ENCODE assay signal across 11 cellular contexts in the genomic region with DNA sequence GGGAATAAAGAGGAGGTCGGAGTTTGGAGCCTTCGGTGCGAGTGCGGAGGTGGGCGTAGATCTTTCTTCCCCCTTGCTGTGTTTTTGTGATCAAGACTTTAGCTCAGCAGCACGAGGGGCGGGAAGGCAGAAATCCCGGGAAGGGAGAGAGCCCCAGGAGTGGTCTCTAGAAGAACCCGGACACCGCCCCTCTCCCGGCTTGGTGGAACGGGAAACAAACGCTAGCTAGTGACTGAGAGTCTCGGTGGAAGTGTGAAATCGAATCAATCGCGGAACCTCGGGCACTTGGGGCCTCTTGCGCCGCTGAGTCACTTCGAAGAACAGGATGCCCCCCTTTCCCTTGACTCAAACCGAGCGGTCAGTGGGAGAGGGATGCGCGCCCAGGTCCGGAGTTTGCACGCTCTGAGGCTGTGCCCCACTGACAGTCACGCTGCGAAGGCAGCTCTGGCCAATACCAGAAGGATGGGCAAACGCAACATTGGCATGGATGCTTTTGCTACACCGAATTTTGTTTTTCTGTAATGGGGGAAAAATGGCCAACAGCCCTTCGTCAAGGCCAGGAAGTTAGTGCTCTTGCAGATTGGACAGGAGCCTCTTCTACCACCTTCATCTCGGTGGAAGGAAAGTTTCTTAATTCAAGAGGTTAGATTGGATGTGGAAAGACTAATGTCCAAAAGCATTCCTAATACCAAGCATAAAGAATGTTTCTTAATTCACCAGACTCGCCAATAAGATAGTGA. TPM values are rescaled to one million over a fixed set of nuclear protein-coding genes. Genes with fewer than 3 reads are reported as not detected.
DNase-seq lines count a peak whose midpoint lies in the region; ATAC-seq and TF ChIP-seq lines count a peak whose summit lies in the region.
"Had no signal": no experiment of that assay in that cellular context is flagged by ENCODE, and none has a peak within 500 bp of the region (broad histone marks: within the 10 kb centered on the region; RNA-seq: fewer than 3 reads in every experiment).

No MANE protein-coding gene starts in this region.

- H3F3A ChIP-seq in SK-N-SH (replicated peaks; ENCODE audit: insufficient read depth) = no peaks in the 10 kb centered on the region

- CTCF ChIA-PET in activated B cell treated with CpG ODN at 0.5 μM for 24 hours (lab: Charles Lee) (interaction anchor here (0.7 to 1.6 kb wide), 2 partner anchors 402 to 419 kb away, joined by 3 to 4 read pairs; no protein-coding TSS in a partner anchor), SK-N-SH (lab: Yijun Ruan, JAX) (interaction anchor here (0.7 to 1.3 kb wide), 2 partner anchors 34 to 154 kb away, joined by 3 to 6 read pairs; no protein-coding TSS in a partner anchor)

- H3K9me3 Mint-ChIP-seq in activated B cell treated with CpG ODN at 0.5 μM for 24 hours = no peaks in the 10 kb centered on the region
- H3K9me3 Mint-ChIP-seq in type B pancreatic cell = no peaks in the 10 kb centered on the region

- H2AFZ ChIP-seq in SK-N-SH (ENCODE audit: low read depth) = no peak overlapping the region

- no peaks in the 10 kb centered on the region; the same call in 1 of the 2 replicates for H3K36me3 ChIP-seq in iPS DF 6.9 (ENCODE audit: control insufficient read depth, insufficient read depth, low read length)
- no peaks in the 10 kb centered on the region for H3K36me3 ChIP-seq in SK-N-SH (replicated peaks in 1 of 2; ENCODE audit: control insufficient read depth in 1 of 2, insufficient read depth in 2 of 2, low read length in 1 of 2)
- H3K36me3 ChIP-seq: BE2C had no signal

- H3K27ac ChIP-seq in iPS DF 6.9 (ENCODE audit: low read length) = no peak overlapping the region
- H3K27ac ChIP-seq in SK-N-SH (ENCODE audit: low read depth in 2 of 2, low read length in 1 of 2) = no peak overlapping the region

- H3K9me3 ChIP-seq in iPS DF 6.9 (ENCODE audit: control insufficient read depth, insufficient read depth, low read length) = no peaks in the 10 kb centered on the region
- no peaks in the 10 kb centered on the region for H3K9me3 ChIP-seq in SK-N-SH

- H3K4me3 Mint-ChIP-seq in activated B cell treated with CpG ODN at 0.5 μM for 24 hours (peak overlapping the region; percentile 19), type B pancreatic cell (peak overlapping the region; percentile 78)

- ATAC-seq in Right ventricle myocardium inferior = no peak
- no peak for ATAC-seq in left cardiac atrium
- no peak for ATAC-seq in activated B cell treated with CpG ODN at 0.5 μM for 24 hours (ENCODE audit: low read depth)
- no peak for ATAC-seq in GM18519 (IDR thresholded peaks at IDR 0.05; ENCODE audit: low FRiP score, unreplicated experiment)
- ATAC-seq in GM21515 (IDR thresholded peaks at IDR 0.05; ENCODE audit: unreplicated experiment) = no peak

- TF ChIP-seq EP300 in SK-N-SH (IDR thresholded peaks at IDR 0.05; ENCODE audit: borderline replicate concordance in 1 of 2, low read depth in 1 of 2, low read length in 1 of 2) = no peak

- H3K4me2 ChIP-seq in SK-N-SH = no peak overlapping the region

- peak; percentile 44 for DNase-seq in Right ventricle myocardium inferior (ENCODE audit: missing footprints)
- no peak for DNase-seq in left cardiac atrium
- no peak for DNase-seq in activated B cell treated with CpG ODN at 0.5 μM for 24 hours
- DNase-seq in iPS DF 6.9 (ENCODE audit: low read depth, low spot score) = no peak
- no peak for DNase-seq in type B pancreatic cell (ENCODE audit: extremely low spot score, unreplicated experiment)
- DNase-seq in SK-N-SH = no peak
- DNase-seq: BE2C, MV-4-11, SW 1271 had no signal

- H3K4me1 Mint-ChIP-seq in activated B cell treated with CpG ODN at 0.5 μM for 24 hours = peaks cover 50% of the 10 kb centered on the region
- H3K4me1 Mint-ChIP-seq in type B pancreatic cell (ENCODE audit: unreplicated experiment) = peaks cover 6% of the 10 kb centered on the region

- H3K27ac Mint-ChIP-seq in activated B cell treated with CpG ODN at 0.5 μM for 24 hours (no peak overlapping the region), type B pancreatic cell (peak overlapping the region; percentile 59)

- H3K79me2 ChIP-seq in SK-N-SH (ENCODE audit: insufficient read depth) = no peaks in the 10 kb centered on the region

- TF ChIP-seq CTCF in activated B cell treated with CpG ODN at 0.5 μM for 24 hours (IDR thresholded peaks at IDR 0.05) (no peak), type B pancreatic cell (conservative IDR thresholded peaks at IDR 0.05) (no peak), SK-N-SH (IDR thresholded peaks at IDR 0.05) (no peak)

- H4K20me1 ChIP-seq in SK-N-SH (ENCODE audit: insufficient read depth) = no peaks in the 10 kb centered on the region

- intact Hi-C loops in Right ventricle myocardium inferior (cut with DNase I) (no loop called here), left cardiac atrium (cut with DNase I) (no loop called here), activated B cell treated with CpG ODN at 0.5 μM for 24 hours (cut with micrococcal nuclease) (loop anchor here (5.0 kb wide), 2 partner anchors 146 to 611 kb away; a partner anchor contains a TSS)

- H3K9me2 ChIP-seq in SK-N-SH = no peaks in the 10 kb centered on the region

- no CpG with 5 or more reads among the region's 34 CpGs for WGBS in iPS DF 6.9 (ENCODE audit: insufficient coverage, insufficient read length)
- 6% methylated on average over 23 of the region's 34 CpGs for WGBS in SK-N-SH (ENCODE audit: low lambda C conversion rate)

- peaks cover 69% of the 10 kb centered on the region for H3K27me3 Mint-ChIP-seq in activated B cell treated with CpG ODN at 0.5 μM for 24 hours
- peaks cover 99% of the 10 kb centered on the region for H3K27me3 Mint-ChIP-seq in type B pancreatic cell

- H3K36me3 Mint-ChIP-seq in activated B cell treated with CpG ODN at 0.5 μM for 24 hours (ENCODE audit: low read depth) (no peaks in the 10 kb centered on the region), type B pancreatic cell (peaks cover 3% of the 10 kb centered on the region)

- no peak for TF ChIP-seq RAD21 in SK-N-SH (IDR thresholded peaks at IDR 0.05; ENCODE audit: low read length)

- POLR2A ChIA-PET in activated B cell treated with CpG ODN at 0.5 μM for 24 hours (lab: Charles Lee) (no interaction called here), SK-N-SH (lab: Yijun Ruan, JAX) (no interaction called here)

- peak overlapping the region; percentile 33; the same call in 1 of the 2 replicates for H3K4me3 ChIP-seq in iPS DF 6.9 (ENCODE audit: low read length)
- H3K4me3 ChIP-seq in SK-N-SH (ENCODE audit: low read depth in 2 of 2, low read length in 1 of 2) = no peak overlapping the region

- no peak overlapping the region for H3K9ac ChIP-seq in SK-N-SH

- H3K4me1 ChIP-seq in iPS DF 6.9 (ENCODE audit: control insufficient read depth, insufficient read depth, low read length) (peaks cover 9% of the 10 kb centered on the region), SK-N-SH (ENCODE audit: control insufficient read depth in 1 of 2, insufficient read depth in 2 of 2, low read depth in 1 of 2, low read length in 1 of 2) (no peaks in the 10 kb centered on the region)
- H3K4me1 ChIP-seq: BE2C had no signal

- peaks cover 69% of the 10 kb centered on the region for H3K27me3 ChIP-seq in iPS DF 6.9 (ENCODE audit: control insufficient read depth, insufficient read depth, low read length)
- H3K27me3 ChIP-seq in SK-N-SH (ENCODE audit: insufficient read depth) = peaks cover 61% of the 10 kb centered on the region

TF ChIP-seq in SK-N-SH, 30 proteins besides CTCF, POLR2A, EP300 and RAD21 (continues in another document):
- TF ChIP-seq FOSL2 (IDR thresholded peaks at IDR 0.05; ENCODE audit: borderline replicate concordance, low read depth) (no peak), RCOR1 (IDR thresholded peaks at IDR 0.05; ENCODE audit: low read length) (no peak), TCF12 (IDR thresholded peaks at IDR 0.05) (no peak), ELF1 (IDR thresholded peaks at IDR 0.05) (no peak), GATA2 (CRISPR knock-in tag; IDR thresholded peaks at IDR 0.05) (no peak), CHD2 (IDR thresholded peaks at IDR 0.05; ENCODE audit: low read length, partially characterized antibody) (no peak), RXRA (IDR thresholded peaks at IDR 0.05; ENCODE audit: borderline replicate concordance, low read depth) (no peak), TEAD4 (IDR thresholded peaks at IDR 0.05; ENCODE audit: borderline replicate concordance, insufficient read depth) (no peak), TAF1 (IDR thresholded peaks at IDR 0.05; ENCODE audit: borderline replicate concordance, low read depth, low read length) (no peak), SMC3 (IDR thresholded peaks at IDR 0.05; ENCODE audit: low read depth, low read length) (no peak), NRF1 (IDR thresholded peaks at IDR 0.05; ENCODE audit: low read depth, low read length) (no peak), MXI1 (IDR thresholded peaks at IDR 0.05; ENCODE audit: low read depth, low read length) (no peak)
- TF ChIP-seq, protein P1, sequence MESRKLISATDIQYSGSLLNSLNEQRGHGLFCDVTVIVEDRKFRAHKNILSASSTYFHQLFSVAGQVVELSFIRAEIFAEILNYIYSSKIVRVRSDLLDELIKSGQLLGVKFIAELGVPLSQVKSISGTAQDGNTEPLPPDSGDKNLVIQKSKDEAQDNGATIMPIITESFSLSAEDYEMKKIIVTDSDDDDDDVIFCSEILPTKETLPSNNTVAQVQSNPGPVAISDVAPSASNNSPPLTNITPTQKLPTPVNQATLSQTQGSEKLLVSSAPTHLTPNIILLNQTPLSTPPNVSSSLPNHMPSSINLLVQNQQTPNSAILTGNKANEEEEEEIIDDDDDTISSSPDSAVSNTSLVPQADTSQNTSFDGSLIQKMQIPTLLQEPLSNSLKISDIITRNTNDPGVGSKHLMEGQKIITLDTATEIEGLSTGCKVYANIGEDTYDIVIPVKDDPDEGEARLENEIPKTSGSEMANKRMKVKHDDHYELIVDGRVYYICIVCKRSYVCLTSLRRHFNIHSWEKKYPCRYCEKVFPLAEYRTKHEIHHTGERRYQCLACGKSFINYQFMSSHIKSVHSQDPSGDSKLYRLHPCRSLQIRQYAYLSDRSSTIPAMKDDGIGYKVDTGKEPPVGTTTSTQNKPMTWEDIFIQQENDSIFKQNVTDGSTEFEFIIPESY (IDR thresholded peaks at IDR 0.05; ENCODE audit: borderline replicate concordance, low read depth) = no peak
- TF ChIP-seq, protein P2, sequence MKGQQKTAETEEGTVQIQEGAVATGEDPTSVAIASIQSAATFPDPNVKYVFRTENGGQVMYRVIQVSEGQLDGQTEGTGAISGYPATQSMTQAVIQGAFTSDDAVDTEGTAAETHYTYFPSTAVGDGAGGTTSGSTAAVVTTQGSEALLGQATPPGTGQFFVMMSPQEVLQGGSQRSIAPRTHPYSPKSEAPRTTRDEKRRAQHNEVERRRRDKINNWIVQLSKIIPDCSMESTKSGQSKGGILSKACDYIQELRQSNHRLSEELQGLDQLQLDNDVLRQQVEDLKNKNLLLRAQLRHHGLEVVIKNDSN (IDR thresholded peaks at IDR 0.05; ENCODE audit: borderline replicate concordance, low read depth) = no peak

RNA-seq across cellular contexts. Expression of a gene that starts 1.6 kb away (rescaled TPM):
- total RNA-seq in Right ventricle myocardium inferior (not detected), left cardiac atrium (not detected), activated B cell treated with CpG ODN at 0.5 μM for 24 hours (not detected in 2 replicates), type B pancreatic cell (ENCODE audit: low replicate concordance) (1.2 and 3.4 TPM in 2 replicates)
- not detected in 2 replicates for polyA plus RNA-seq in SK-N-SH (2012; rRNA removed)
- polyA plus RNA-seq in SK-N-SH (2012; cell fraction: cytosol; rRNA removed) = not detected in 2 replicates
- not detected in 2 replicates for polyA plus RNA-seq in SK-N-SH (2012; cell fraction: nucleus; rRNA removed)
